In genomic region chr12:123237646-123238329, GRCh38 we compare ENCODE assay signal across 8 cellular contexts. TPM values are rescaled to one million over a fixed set of nuclear protein-coding genes. Genes with fewer than 3 reads are reported as not detected.
DNase-seq lines count a peak whose midpoint lies in the region; ATAC-seq and TF ChIP-seq lines count a peak whose summit lies in the region.

No MANE protein-coding gene starts in this region.

- H3K9me3 ChIP-seq in colonic mucosa, result no peaks in the 10 kb centered on the region
- H3K9me3 ChIP-seq in lung (ENCODE audit: control insufficient read depth in 2 of 2, insufficient read depth in 1 of 2, low read length in 1 of 2), result no peaks in the 10 kb centered on the region

- H3K27me3 ChIP-seq in colonic mucosa (no peaks in the 10 kb centered on the region), lung (ENCODE audit: control insufficient read depth, insufficient read depth) (no peaks in the 10 kb centered on the region)

- ATAC-seq in lung (ENCODE audit: insufficient read depth, low FRiP score) (no peak), HG02852 (IDR thresholded peaks at IDR 0.05; ENCODE audit: unreplicated experiment) (no peak)

- H3K27ac ChIP-seq in colonic mucosa, result no peak overlapping the region
- no peak overlapping the region for H3K27ac ChIP-seq in lung (ENCODE audit: low read depth in 1 of 2, low read length in 1 of 2)

- 43 to 62% methylated on average over 6 of the region's 6 CpGs for WGBS in lung, 2 donors

- H3K36me3 ChIP-seq in colonic mucosa (no peaks in the 10 kb centered on the region), lung (ENCODE audit: control insufficient read depth in 2 of 2, insufficient read depth in 2 of 2, low read length in 2 of 2) (peaks cover 0 to 4% of the 10 kb centered on the region in 2 donors)

- DNase-seq in NCI-H1417 (lab: John Stamatoyannopoulos, UW) (peak; percentile 38 to 76 (median 72)), NCI-H1417 treated with DMSO at 0.1 percent for 48 hours (lab: John Stamatoyannopoulos, UW) (no peak), NCI-H2107 treated with DMSO at 0.1 percent for 48 hours (lab: John Stamatoyannopoulos, UW; ENCODE audit: unreplicated experiment) (peak; percentile 64), colonic mucosa (peak; percentile 75), lung (ENCODE audit: low spot score) (peak; percentile 73)
- DNase-seq in activated CD4-positive, alpha-beta T cell treated with anti-CD3 and anti-CD28 coated beads for 24 hours (ENCODE audit: low read depth in 2 of 2), result peak; percentile 51 to 57
- DNase-seq in stimulated activated CD8-positive, alpha-beta memory T cell treated with anti-CD3 and anti-CD28 coated beads, Interleukin-15, amount 100 ng/mL, for 24 hours (ENCODE audit: low read depth), result peak; percentile 30

- H3K9ac ChIP-seq in colonic mucosa (ENCODE audit: low read depth in 2 of 2, low read length in 2 of 2), result no peak overlapping the region

- H3K4me1 ChIP-seq in colonic mucosa (no peaks in the 10 kb centered on the region), lung (ENCODE audit: control insufficient read depth in 2 of 2, insufficient read depth in 2 of 2, low read length in 2 of 2) (peaks cover 0 to 8% of the 10 kb centered on the region in 2 donors)

- TF ChIP-seq CTCF in colonic mucosa (IDR thresholded peaks at IDR 0.05), result peak; percentile 80
- TF ChIP-seq CTCF in lung (IDR thresholded peaks at IDR 0.05; ENCODE audit: control extremely low read depth, extremely low read depth), result peak; percentile 70

- no peak overlapping the region for H3K4me3 ChIP-seq in colonic mucosa
- no peak overlapping the region for H3K4me3 ChIP-seq in lung

- intact Hi-C loops in colonic mucosa (cut with DNase I), result loop anchor here (5.0 to 10.0 kb wide), 4 partner anchors 83 to 373 kb away; partner anchors contain the start of genes ARL6IP4 and PITPNM2

RNA-seq across cellular contexts. Expression of gene MTRFR, which starts 4.6 kb away (rescaled TPM):
- 10 to 100 TPM; 10.6 to 17.4 TPM for total RNA-seq in colonic mucosa
- total RNA-seq in lung, result 10 to 100 TPM; 11.7 to 21.6 TPM
- polyA plus RNA-seq in lung, result 10 to 100 TPM in 1 of 2 donors, 1 to 10 TPM in 1; 8.8 to 20.8 TPM

RNA-seq across cellular contexts. Expression of gene MPHOSPH9, which starts 4.8 kb away (rescaled TPM):
- total RNA-seq in colonic mucosa (10 to 100 TPM; 15.5 to 35.7 TPM), lung (10 to 100 TPM; 19.8 to 56.9 TPM)
- polyA plus RNA-seq in lung, result 1 to 10 TPM; 5.0 to 5.1 TPM

RNA-seq across cellular contexts. Expression of gene CDK2AP1, which starts 33.9 kb away (rescaled TPM):
- total RNA-seq in colonic mucosa (100 to 1,000 TPM in 1 of 2 donors, 10 to 100 TPM in 1; 65.6 to 101 TPM), lung (100 to 1,000 TPM in 1 of 2 donors, 10 to 100 TPM in 1; 86.1 to 101 TPM)
- polyA plus RNA-seq in lung, result 100 to 1,000 TPM in 1 of 2 donors, 10 to 100 TPM in 1; 80.8 to 166 TPM
